Comparison of ENCODE assay signal across 29 cellular contexts in genomic region chr1:240722788-240723187, GRCh38.
"Had no signal": no experiment of that assay in that cellular context is flagged by ENCODE, and none has a peak within 500 bp of the region (broad histone marks: within the 10 kb centered on the region; RNA-seq: fewer than 3 reads in every experiment).

No MANE protein-coding gene starts in this region.

- FAIRE-seq: colon had no signal

- H3K4me1 ChIP-seq: ascending aorta, body of pancreas, breast epithelium had no signal

- DNase-seq: activated B cell treated with CpG ODN at 0.5 μM for 24 hours; activated CD4-positive, alpha-beta memory T cell treated with anti-CD3 and anti-CD28 coated beads for 36 hours; activated CD4-positive, alpha-beta T cell treated with anti-CD3 and anti-CD28 coated beads for 4 hours; activated CD4-positive, alpha-beta T cell treated with anti-CD3 and anti-CD28 coated beads, Interleukin-2, amount 10 ng/mL, durations not matched to agents 24 days and 14 days; activated CD4-positive, alpha-beta T cell treated with anti-CD3 and anti-CD28 coated beads, Interleukin-2, amount 50 U/mL, for 1 hour; activated CD4-positive, alpha-beta T cell treated with anti-CD3 and anti-CD28 coated beads, Interleukin-2, amount 50 U/mL, for 4 hours; activated CD4-positive, CD25-positive, alpha-beta regulatory T cell treated with anti-CD3 and anti-CD28 coated beads, Interleukin-2, amount 50 U/mL, for 72 hours; activated CD8-positive, alpha-beta memory T cell treated with anti-CD3 and anti-CD28 coated beads, Interleukin-2, amount 50 U/mL, for 4 hours; activated CD8-positive, alpha-beta T cell treated with anti-CD3 and anti-CD28 coated beads for 36 hours; activated effector memory CD4-positive, alpha-beta T cell treated with Interleukin-2 at 50 U/mL for 16 hours; activated gamma-delta T cell; activated naive CD4-positive, alpha-beta T cell treated with anti-CD3 and anti-CD28 coated beads, Interleukin-2, amount 10 ng/mL, durations not matched to agents 7 days and 5 days; activated naive CD4-positive, alpha-beta T cell treated with Interleukin-2 at 50 U/mL for 16 hours; activated naive CD8-positive, alpha-beta T cell treated with anti-CD3 and anti-CD28 coated beads, Interleukin-2, amount 10 ng/mL, durations not matched to agents 7 days and 5 days; activated naive CD8-positive, alpha-beta T cell treated with anti-CD3 and anti-CD28 coated beads, Interleukin-2, amount 50 U/mL, for 24 hours; activated T-cell treated with anti-CD3 and anti-CD28 coated beads for 4 hours; activated T-cell treated with anti-CD3 and anti-CD28 coated beads, Interleukin-2, amount 50 U/mL, for 24 hours; activated T-cell treated with anti-CD3 and anti-CD28 coated beads, Interleukin-2, amount 50 U/mL, for 48 hours; amygdala; anterior cingulate cortex; body of pancreas; brain microvascular endothelial cell; central memory CD4-positive, alpha-beta T cell; T-helper 2 cell; T-helper 9 cell had no signal

- H3K27ac ChIP-seq: ascending aorta, body of pancreas, brain microvascular endothelial cell, breast epithelium, VCaP had no signal

- H3K27me3 ChIP-seq: ascending aorta, body of pancreas, brain microvascular endothelial cell, breast epithelium had no signal

- ATAC-seq: activated CD8-positive, alpha-beta T cell treated with anti-CD3 and anti-CD28 coated beads for 36 hours; activated naive CD8-positive, alpha-beta T cell treated with anti-CD3 and anti-CD28 coated beads, Interleukin-2, amount 50 U/mL, for 24 hours; body of pancreas had no signal

- H3K36me3 ChIP-seq: ascending aorta, brain microvascular endothelial cell, breast epithelium had no signal

- H3K9me3 ChIP-seq: ascending aorta, body of pancreas, breast epithelium had no signal

- H3K4me3 ChIP-seq: ascending aorta, body of pancreas, breast epithelium had no signal
